Comparison of ENCODE assay signal across 17 cellular contexts in genomic region chr12:13566286-13566685, GRCh38.
"Had no signal": no experiment of that assay in that cellular context is flagged by ENCODE, and none has a peak within 500 bp of the region (broad histone marks: within the 10 kb centered on the region; RNA-seq: fewer than 3 reads in every experiment).

No MANE protein-coding gene starts in this region.

- H3K4me1 ChIP-seq: transverse colon, uterus had no signal

- H3K79me2 ChIP-seq: hepatocyte had no signal

- H3K27ac ChIP-seq: brain microvascular endothelial cell, coronary artery, epithelial cell of prostate, hepatocyte, right lobe of liver, transverse colon, uterus had no signal

- H3K36me3 ChIP-seq: brain microvascular endothelial cell, right lobe of liver, transverse colon, uterus had no signal

- H3K9me3 ChIP-seq: right lobe of liver, transverse colon, uterus had no signal

- H3K4me3 ChIP-seq: coronary artery, hepatocyte, right lobe of liver, transverse colon, uterus had no signal

- H2AFZ ChIP-seq: hepatocyte had no signal

- H3K27me3 ChIP-seq: brain microvascular endothelial cell, hepatocyte, right lobe of liver, transverse colon, uterus had no signal

- H3K4me2 ChIP-seq: hepatocyte had no signal

- DNase-seq: activated gamma-delta T cell treated with Interleukin-2 at 50 U/mL for 16 hours; activated T-cell treated with anti-CD3 and anti-CD28 coated beads, Interleukin-2, amount 50 U/mL, for 1 hour; aorta; brain microvascular endothelial cell; glutamatergic neuron; left cardiac atrium; nephron progenitor cell; right lobe of liver; stimulated activated CD4-positive, alpha-beta T cell treated with anti-CD3 and anti-CD28 coated beads, Interleukin-2, amount 100 ng/mL, for 48 hours; stimulated activated CD8-positive, alpha-beta memory T cell treated with anti-CD3 and anti-CD28 coated beads, Interleukin-4, amount 100 ng/mL, for 48 hours; stimulated activated naive B cell treated with anti-CD40 and anti-IgM and Interleukin-4, amounts not matched to agents 10 μg/mL and 1 μg/mL and 100 μg/mL, for 72 hours; T1000; transverse colon; uterus had no signal
